Comparison of ENCODE assay signal across 22 cellular contexts in genomic region chr5:157530226-157530972, GRCh38. TPM values are rescaled to one million over a fixed set of nuclear protein-coding genes. Genes with fewer than 3 reads are reported as not detected.
DNase-seq lines count a peak whose midpoint lies in the region; ATAC-seq and TF ChIP-seq lines count a peak whose summit lies in the region.
"Had no signal": no experiment of that assay in that cellular context is flagged by ENCODE, and none has a peak within 500 bp of the region (broad histone marks: within the 10 kb centered on the region; RNA-seq: fewer than 3 reads in every experiment).

No MANE protein-coding gene starts in this region.

- peaks cover 75% of the 10 kb centered on the region for H3K4me1 Mint-ChIP-seq in T-helper 1 cell treated with Interleukin-12 subunit alpha and Interleukin-12 subunit beta and Interleukin-4 antibody, amounts not matched to agents 30 μg/mL and 1 μg/mL, for 36 hours (ENCODE audit: low read depth)
- H3K4me1 Mint-ChIP-seq in activated T-helper 1 cell treated with anti-CD3 and anti-CD28 coated beads, Interleukin-12 subunit alpha, Interleukin-12 subunit beta, Interleukin-2, Interleukin-4 antibody, amounts not matched to agents 30 ng/mL and 10 ng/mL and 1 ng/mL, durations not matched to agents 14 hours and 24 hours and 36 hours (ENCODE audit: low read depth) = peaks cover 82% of the 10 kb centered on the region
- H3K4me1 Mint-ChIP-seq in progenitor cell of endocrine pancreas (ENCODE audit: low read depth) = peaks cover 1% of the 10 kb centered on the region
- H3K4me1 Mint-ChIP-seq in activated T-cell treated with anti-CD3 and anti-CD28 coated beads, Interleukin-2, amount 50 U/mL, for 4 hours (ENCODE audit: low read depth) = peaks cover 21% of the 10 kb centered on the region

- peaks cover 85% of the 10 kb centered on the region for H3K36me3 Mint-ChIP-seq in T-helper 1 cell treated with Interleukin-12 subunit alpha and Interleukin-12 subunit beta and Interleukin-4 antibody, amounts not matched to agents 30 μg/mL and 1 μg/mL, for 36 hours (ENCODE audit: low read depth)
- H3K36me3 Mint-ChIP-seq in activated T-helper 1 cell treated with anti-CD3 and anti-CD28 coated beads, Interleukin-12 subunit alpha, Interleukin-12 subunit beta, Interleukin-2, Interleukin-4 antibody, amounts not matched to agents 30 ng/mL and 10 ng/mL and 1 ng/mL, durations not matched to agents 14 hours and 24 hours and 36 hours (ENCODE audit: low read depth) = peaks cover 84% of the 10 kb centered on the region
- H3K36me3 Mint-ChIP-seq in progenitor cell of endocrine pancreas (ENCODE audit: insufficient read depth) = peaks cover 2% of the 10 kb centered on the region
- H3K36me3 Mint-ChIP-seq in activated T-cell treated with anti-CD3 and anti-CD28 coated beads, Interleukin-2, amount 50 U/mL, for 4 hours (ENCODE audit: insufficient read depth) = peaks cover 38% of the 10 kb centered on the region

- no peak for TF ChIP-seq CTCF in progenitor cell of endocrine pancreas (IDR thresholded peaks at IDR 0.05; ENCODE audit: unreplicated experiment)

- H3K4me3 Mint-ChIP-seq in T-helper 1 cell treated with Interleukin-12 subunit alpha and Interleukin-12 subunit beta and Interleukin-4 antibody, amounts not matched to agents 30 μg/mL and 1 μg/mL, for 36 hours = no peak overlapping the region
- no peak overlapping the region for H3K4me3 Mint-ChIP-seq in activated T-helper 1 cell treated with anti-CD3 and anti-CD28 coated beads, Interleukin-12 subunit alpha, Interleukin-12 subunit beta, Interleukin-2, Interleukin-4 antibody, amounts not matched to agents 30 ng/mL and 10 ng/mL and 1 ng/mL, durations not matched to agents 14 hours and 24 hours and 36 hours
- no peak overlapping the region for H3K4me3 Mint-ChIP-seq in progenitor cell of endocrine pancreas (ENCODE audit: low read depth)
- H3K4me3 Mint-ChIP-seq in activated T-cell treated with anti-CD3 and anti-CD28 coated beads, Interleukin-2, amount 50 U/mL, for 4 hours = no peak overlapping the region
- H3K4me3 Mint-ChIP-seq: activated naive CD8-positive, alpha-beta T cell treated with anti-CD3 and anti-CD28 coated beads, Interleukin-2, amount 50 U/mL, for 24 hours; neural progenitor cell; stimulated activated naive CD8-positive, alpha-beta T cell treated with anti-CD3 and anti-CD28 coated beads, Interleukin-15, Interleukin-2, amounts not matched to agents 100 ng/mL and 50 ng/mL, for 24 hours had no signal

- H3K27ac Mint-ChIP-seq in T-helper 1 cell treated with Interleukin-12 subunit alpha and Interleukin-12 subunit beta and Interleukin-4 antibody, amounts not matched to agents 30 μg/mL and 1 μg/mL, for 36 hours = peak overlapping the region; percentile 58
- peak overlapping the region; percentile 53 for H3K27ac Mint-ChIP-seq in activated T-helper 1 cell treated with anti-CD3 and anti-CD28 coated beads, Interleukin-12 subunit alpha, Interleukin-12 subunit beta, Interleukin-2, Interleukin-4 antibody, amounts not matched to agents 30 ng/mL and 10 ng/mL and 1 ng/mL, durations not matched to agents 14 hours and 24 hours and 36 hours
- H3K27ac Mint-ChIP-seq in progenitor cell of endocrine pancreas = peak overlapping the region; percentile 17
- H3K27ac Mint-ChIP-seq: activated naive CD8-positive, alpha-beta T cell treated with anti-CD3 and anti-CD28 coated beads, Interleukin-2, amount 50 U/mL, for 24 hours; neural progenitor cell; stimulated activated naive CD8-positive, alpha-beta T cell treated with anti-CD3 and anti-CD28 coated beads, Interleukin-15, Interleukin-2, amounts not matched to agents 100 ng/mL and 50 ng/mL, for 24 hours had no signal

- intact Hi-C loops in activated T-helper 1 cell treated with anti-CD3 and anti-CD28 coated beads, Interleukin-12 subunit alpha, Interleukin-12 subunit beta, Interleukin-2, Interleukin-4 antibody, amounts not matched to agents 30 ng/mL and 10 ng/mL and 1 ng/mL, durations not matched to agents 14 hours and 24 hours and 36 hours (cut with micrococcal nuclease) = no loop called here

- H3K9me3 Mint-ChIP-seq in T-helper 1 cell treated with Interleukin-12 subunit alpha and Interleukin-12 subunit beta and Interleukin-4 antibody, amounts not matched to agents 30 μg/mL and 1 μg/mL, for 36 hours = no peaks in the 10 kb centered on the region
- no peaks in the 10 kb centered on the region for H3K9me3 Mint-ChIP-seq in activated T-helper 1 cell treated with anti-CD3 and anti-CD28 coated beads, Interleukin-12 subunit alpha, Interleukin-12 subunit beta, Interleukin-2, Interleukin-4 antibody, amounts not matched to agents 30 ng/mL and 10 ng/mL and 1 ng/mL, durations not matched to agents 14 hours and 24 hours and 36 hours
- H3K9me3 Mint-ChIP-seq in progenitor cell of endocrine pancreas (ENCODE audit: low read depth) = no peaks in the 10 kb centered on the region
- H3K9me3 Mint-ChIP-seq in activated T-cell treated with anti-CD3 and anti-CD28 coated beads, Interleukin-2, amount 50 U/mL, for 4 hours = no peaks in the 10 kb centered on the region
- H3K9me3 Mint-ChIP-seq: activated naive CD8-positive, alpha-beta T cell treated with anti-CD3 and anti-CD28 coated beads, Interleukin-2, amount 50 U/mL, for 24 hours; neural progenitor cell; stimulated activated naive CD8-positive, alpha-beta T cell treated with anti-CD3 and anti-CD28 coated beads, Interleukin-15, Interleukin-2, amounts not matched to agents 100 ng/mL and 50 ng/mL, for 24 hours had no signal

- no peak for DNase-seq in T-helper 1 cell
- peak; percentile 23 for DNase-seq in MV-4-11 (lab: John Stamatoyannopoulos, UW)
- no peak for DNase-seq in activated T-helper 1 cell treated with anti-CD3 and anti-CD28 coated beads, Interleukin-12 subunit alpha, Interleukin-12 subunit beta, Interleukin-2, Interleukin-4 antibody, amounts not matched to agents 30 ng/mL and 10 ng/mL and 1 ng/mL, durations not matched to agents 14 hours and 24 hours and 36 hours (ENCODE audit: low spot score)
- no peak for DNase-seq in progenitor cell of endocrine pancreas (ENCODE audit: low spot score, unreplicated experiment)
- no peak for DNase-seq in activated T-cell treated with anti-CD3 and anti-CD28 coated beads, Interleukin-2, amount 50 U/mL, for 4 hours
- DNase-seq: activated CD4-positive, CD25-positive, alpha-beta regulatory T cell treated with anti-CD3 and anti-CD28 coated beads, Interleukin-2, amount 50 U/mL, for 72 hours; activated gamma-delta T cell; activated naive CD8-positive, alpha-beta T cell treated with anti-CD3 and anti-CD28 coated beads, Interleukin-2, amount 50 U/mL, for 24 hours; effector memory CD4-positive, alpha-beta T cell; esophagus squamous epithelium; gastrocnemius medialis; mucosa of descending colon; NCI-H1417 treated with DMSO at 0.1 percent for 48 hours; NCI-H510A treated with DMSO at 0.1 percent for 48 hours; NK-92 treated with Interleukin-12 subunit alpha and Interleukin-12 subunit beta, amount 100 ng/mL, for 24 hours; T1000; thyroid gland had no signal

- no peaks in the 10 kb centered on the region for H3K27me3 Mint-ChIP-seq in T-helper 1 cell treated with Interleukin-12 subunit alpha and Interleukin-12 subunit beta and Interleukin-4 antibody, amounts not matched to agents 30 μg/mL and 1 μg/mL, for 36 hours (ENCODE audit: low read depth)
- H3K27me3 Mint-ChIP-seq in activated T-helper 1 cell treated with anti-CD3 and anti-CD28 coated beads, Interleukin-12 subunit alpha, Interleukin-12 subunit beta, Interleukin-2, Interleukin-4 antibody, amounts not matched to agents 30 ng/mL and 10 ng/mL and 1 ng/mL, durations not matched to agents 14 hours and 24 hours and 36 hours (ENCODE audit: insufficient read depth) = no peaks in the 10 kb centered on the region
- H3K27me3 Mint-ChIP-seq in progenitor cell of endocrine pancreas = no peaks in the 10 kb centered on the region
- H3K27me3 Mint-ChIP-seq in activated T-cell treated with anti-CD3 and anti-CD28 coated beads, Interleukin-2, amount 50 U/mL, for 4 hours (ENCODE audit: low read depth) = no peaks in the 10 kb centered on the region

- no peak for ATAC-seq in activated T-cell treated with anti-CD3 and anti-CD28 coated beads, Interleukin-2, amount 50 U/mL, for 4 hours
- ATAC-seq in GM18868 (IDR thresholded peaks at IDR 0.05; ENCODE audit: unreplicated experiment) (no peak), HG02610 (IDR thresholded peaks at IDR 0.05; ENCODE audit: unreplicated experiment) (no peak)
- ATAC-seq: activated naive CD8-positive, alpha-beta T cell treated with anti-CD3 and anti-CD28 coated beads, Interleukin-2, amount 50 U/mL, for 24 hours; gastrocnemius medialis; mucosa of descending colon had no signal

RNA-seq across cellular contexts. Expression of gene ADAM19, which starts 45.2 kb away (rescaled TPM):
- 341 and 348 TPM in 2 replicates for total RNA-seq in activated T-helper 1 cell treated with anti-CD3 and anti-CD28 coated beads, Interleukin-12 subunit alpha, Interleukin-12 subunit beta, Interleukin-2, Interleukin-4 antibody, amounts not matched to agents 30 ng/mL and 10 ng/mL and 1 ng/mL, durations not matched to agents 14 hours and 24 hours and 36 hours
- 13.4 and 15.9 TPM in 2 replicates for total RNA-seq in progenitor cell of endocrine pancreas
- total RNA-seq in activated T-cell treated with anti-CD3 and anti-CD28 coated beads, Interleukin-2, amount 50 U/mL, for 4 hours = 10 to 100 TPM; 37.9 to 54.9 (median 49.2) TPM
